ENCODE assay signal across 2 cellular contexts in genomic region chr1:91535441-91535840, GRCh38.
A peak's percentile ranks its signal among the peaks of the same experiment; 100 is the strongest.
TF ChIP-seq lines count a peak whose summit lies in the region.

No MANE protein-coding gene starts in this region.

TF ChIP-seq in H1, 55 proteins besides CTCF, POLR2A, EP300 and RAD21:
- TF ChIP-seq, protein P1, sequence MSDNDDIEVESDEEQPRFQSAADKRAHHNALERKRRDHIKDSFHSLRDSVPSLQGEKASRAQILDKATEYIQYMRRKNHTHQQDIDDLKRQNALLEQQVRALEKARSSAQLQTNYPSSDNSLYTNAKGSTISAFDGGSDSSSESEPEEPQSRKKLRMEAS (IDR thresholded peaks at IDR 0.05) = peak; percentile 72
- TF ChIP-seq RFX5 (IDR thresholded peaks at IDR 0.05; ENCODE audit: borderline replicate concordance, low read depth, low read length) = no peak

TF ChIP-seq in SK-N-SH, 30 proteins besides CTCF, POLR2A, EP300 and RAD21:
- TF ChIP-seq, protein P2, sequence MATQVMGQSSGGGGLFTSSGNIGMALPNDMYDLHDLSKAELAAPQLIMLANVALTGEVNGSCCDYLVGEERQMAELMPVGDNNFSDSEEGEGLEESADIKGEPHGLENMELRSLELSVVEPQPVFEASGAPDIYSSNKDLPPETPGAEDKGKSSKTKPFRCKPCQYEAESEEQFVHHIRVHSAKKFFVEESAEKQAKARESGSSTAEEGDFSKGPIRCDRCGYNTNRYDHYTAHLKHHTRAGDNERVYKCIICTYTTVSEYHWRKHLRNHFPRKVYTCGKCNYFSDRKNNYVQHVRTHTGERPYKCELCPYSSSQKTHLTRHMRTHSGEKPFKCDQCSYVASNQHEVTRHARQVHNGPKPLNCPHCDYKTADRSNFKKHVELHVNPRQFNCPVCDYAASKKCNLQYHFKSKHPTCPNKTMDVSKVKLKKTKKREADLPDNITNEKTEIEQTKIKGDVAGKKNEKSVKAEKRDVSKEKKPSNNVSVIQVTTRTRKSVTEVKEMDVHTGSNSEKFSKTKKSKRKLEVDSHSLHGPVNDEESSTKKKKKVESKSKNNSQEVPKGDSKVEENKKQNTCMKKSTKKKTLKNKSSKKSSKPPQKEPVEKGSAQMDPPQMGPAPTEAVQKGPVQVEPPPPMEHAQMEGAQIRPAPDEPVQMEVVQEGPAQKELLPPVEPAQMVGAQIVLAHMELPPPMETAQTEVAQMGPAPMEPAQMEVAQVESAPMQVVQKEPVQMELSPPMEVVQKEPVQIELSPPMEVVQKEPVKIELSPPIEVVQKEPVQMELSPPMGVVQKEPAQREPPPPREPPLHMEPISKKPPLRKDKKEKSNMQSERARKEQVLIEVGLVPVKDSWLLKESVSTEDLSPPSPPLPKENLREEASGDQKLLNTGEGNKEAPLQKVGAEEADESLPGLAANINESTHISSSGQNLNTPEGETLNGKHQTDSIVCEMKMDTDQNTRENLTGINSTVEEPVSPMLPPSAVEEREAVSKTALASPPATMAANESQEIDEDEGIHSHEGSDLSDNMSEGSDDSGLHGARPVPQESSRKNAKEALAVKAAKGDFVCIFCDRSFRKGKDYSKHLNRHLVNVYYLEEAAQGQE (IDR thresholded peaks at IDR 0.05; ENCODE audit: low read depth, low read length) = no peak
- TF ChIP-seq CHD2 (IDR thresholded peaks at IDR 0.05; ENCODE audit: low read length, partially characterized antibody) (no peak), NFIC (IDR thresholded peaks at IDR 0.05; ENCODE audit: borderline replicate concordance) (no peak), USF1 (IDR thresholded peaks at IDR 0.05; ENCODE audit: borderline replicate concordance, low read depth) (no peak), FOXJ3 (CRISPR knock-in tag; IDR thresholded peaks at IDR 0.05) (no peak), GABPA (IDR thresholded peaks at IDR 0.05; ENCODE audit: low read depth) (no peak), YY1 (IDR thresholded peaks at IDR 0.05; ENCODE audit: low read depth) (no peak), FOXM1 (IDR thresholded peaks at IDR 0.05; ENCODE audit: low read depth) (no peak), TCF12 (IDR thresholded peaks at IDR 0.05) (no peak), IRF3 (IDR thresholded peaks at IDR 0.05; ENCODE audit: low read depth, low read length) (no peak)
- TF ChIP-seq, protein P3, sequence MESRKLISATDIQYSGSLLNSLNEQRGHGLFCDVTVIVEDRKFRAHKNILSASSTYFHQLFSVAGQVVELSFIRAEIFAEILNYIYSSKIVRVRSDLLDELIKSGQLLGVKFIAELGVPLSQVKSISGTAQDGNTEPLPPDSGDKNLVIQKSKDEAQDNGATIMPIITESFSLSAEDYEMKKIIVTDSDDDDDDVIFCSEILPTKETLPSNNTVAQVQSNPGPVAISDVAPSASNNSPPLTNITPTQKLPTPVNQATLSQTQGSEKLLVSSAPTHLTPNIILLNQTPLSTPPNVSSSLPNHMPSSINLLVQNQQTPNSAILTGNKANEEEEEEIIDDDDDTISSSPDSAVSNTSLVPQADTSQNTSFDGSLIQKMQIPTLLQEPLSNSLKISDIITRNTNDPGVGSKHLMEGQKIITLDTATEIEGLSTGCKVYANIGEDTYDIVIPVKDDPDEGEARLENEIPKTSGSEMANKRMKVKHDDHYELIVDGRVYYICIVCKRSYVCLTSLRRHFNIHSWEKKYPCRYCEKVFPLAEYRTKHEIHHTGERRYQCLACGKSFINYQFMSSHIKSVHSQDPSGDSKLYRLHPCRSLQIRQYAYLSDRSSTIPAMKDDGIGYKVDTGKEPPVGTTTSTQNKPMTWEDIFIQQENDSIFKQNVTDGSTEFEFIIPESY (IDR thresholded peaks at IDR 0.05; ENCODE audit: borderline replicate concordance, low read depth) = no peak
- TF ChIP-seq, protein P4, sequence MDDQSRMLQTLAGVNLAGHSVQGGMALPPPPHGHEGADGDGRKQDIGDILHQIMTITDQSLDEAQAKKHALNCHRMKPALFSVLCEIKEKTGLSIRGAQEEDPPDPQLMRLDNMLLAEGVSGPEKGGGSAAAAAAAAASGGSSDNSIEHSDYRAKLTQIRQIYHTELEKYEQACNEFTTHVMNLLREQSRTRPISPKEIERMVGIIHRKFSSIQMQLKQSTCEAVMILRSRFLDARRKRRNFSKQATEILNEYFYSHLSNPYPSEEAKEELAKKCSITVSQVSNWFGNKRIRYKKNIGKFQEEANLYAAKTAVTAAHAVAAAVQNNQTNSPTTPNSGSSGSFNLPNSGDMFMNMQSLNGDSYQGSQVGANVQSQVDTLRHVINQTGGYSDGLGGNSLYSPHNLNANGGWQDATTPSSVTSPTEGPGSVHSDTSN (IDR thresholded peaks at IDR 0.05) = no peak
TF ChIP-seq in SK-N-SH: peak in this region for 0.
